In genomic region chr10:18822156-18822555, GRCh38 we compare ENCODE assay signal across 12 cellular contexts.
A peak's percentile ranks its signal among the peaks of the same experiment; 100 is the strongest.
DNase-seq lines count a peak whose midpoint lies in the region; ATAC-seq and TF ChIP-seq lines count a peak whose summit lies in the region.
"Had no signal": no experiment of that assay in that cellular context is flagged by ENCODE, and none has a peak within 500 bp of the region (broad histone marks: within the 10 kb centered on the region; RNA-seq: fewer than 3 reads in every experiment).

No MANE protein-coding gene starts in this region.

- intact Hi-C loops in activated CD4-positive, alpha-beta T cell treated with anti-CD3 and anti-CD28 coated beads, Interleukin-2, amount 10 ng/mL, durations not matched to agents 24 days and 14 days (cut with micrococcal nuclease): no loop called here
- intact Hi-C loops in naive thymus-derived CD4-positive, alpha-beta T cell (cut with micrococcal nuclease): no loop called here

- no peaks in the 10 kb centered on the region for H3K36me3 ChIP-seq in naive thymus-derived CD4-positive, alpha-beta T cell (ENCODE audit: control insufficient read depth in 2 of 3, insufficient read depth in 3 of 3, low read length in 3 of 3)

- CTCF ChIA-PET in naive thymus-derived CD4-positive, alpha-beta T cell (lab: Charles Lee): no interaction called here

- POLR2A ChIA-PET in naive thymus-derived CD4-positive, alpha-beta T cell (lab: Charles Lee): no interaction called here

- H3K27me3 ChIP-seq in naive thymus-derived CD4-positive, alpha-beta T cell (ENCODE audit: control insufficient read depth in 2 of 2, insufficient read depth in 2 of 2, low read length in 2 of 2): no peaks in the 10 kb centered on the region

- H3K27ac Mint-ChIP-seq in activated CD4-positive, alpha-beta T cell treated with anti-CD3 and anti-CD28 coated beads, Interleukin-2, amount 10 ng/mL, durations not matched to agents 24 days and 14 days: no peak overlapping the region
- no peak overlapping the region for H3K27ac Mint-ChIP-seq in endothelial cell (ENCODE audit: unreplicated experiment)
- no peak overlapping the region for H3K27ac Mint-ChIP-seq in naive thymus-derived CD4-positive, alpha-beta T cell
- H3K27ac Mint-ChIP-seq: stimulated activated effector memory CD8-positive, alpha-beta T cell treated with anti-CD3 and anti-CD28 coated beads, Interleukin-12 subunit alpha, Interleukin-12 subunit beta, amount 100 ng/mL, for 72 hours had no signal

- H3K36me3 Mint-ChIP-seq in activated CD4-positive, alpha-beta T cell treated with anti-CD3 and anti-CD28 coated beads, Interleukin-2, amount 10 ng/mL, durations not matched to agents 24 days and 14 days (ENCODE audit: low read depth): no peaks in the 10 kb centered on the region
- no peaks in the 10 kb centered on the region for H3K36me3 Mint-ChIP-seq in endothelial cell (ENCODE audit: low read depth, unreplicated experiment)
- peaks cover 0 to under 1% (median 0%) of the 10 kb centered on the region in 5 donors for H3K36me3 Mint-ChIP-seq in naive thymus-derived CD4-positive, alpha-beta T cell
- H3K36me3 Mint-ChIP-seq: stimulated activated effector memory CD8-positive, alpha-beta T cell treated with anti-CD3 and anti-CD28 coated beads, Interleukin-12 subunit alpha, Interleukin-12 subunit beta, amount 100 ng/mL, for 72 hours had no signal

- no peaks in the 10 kb centered on the region for H3K4me1 Mint-ChIP-seq in activated CD4-positive, alpha-beta T cell treated with anti-CD3 and anti-CD28 coated beads, Interleukin-2, amount 10 ng/mL, durations not matched to agents 24 days and 14 days
- H3K4me1 Mint-ChIP-seq in endothelial cell (ENCODE audit: unreplicated experiment): no peaks in the 10 kb centered on the region
- no peaks in the 10 kb centered on the region for H3K4me1 Mint-ChIP-seq in naive thymus-derived CD4-positive, alpha-beta T cell
- H3K4me1 Mint-ChIP-seq: stimulated activated effector memory CD8-positive, alpha-beta T cell treated with anti-CD3 and anti-CD28 coated beads, Interleukin-12 subunit alpha, Interleukin-12 subunit beta, amount 100 ng/mL, for 72 hours had no signal

- no peaks in the 10 kb centered on the region for H3K27me3 Mint-ChIP-seq in activated CD4-positive, alpha-beta T cell treated with anti-CD3 and anti-CD28 coated beads, Interleukin-2, amount 10 ng/mL, durations not matched to agents 24 days and 14 days
- no peaks in the 10 kb centered on the region for H3K27me3 Mint-ChIP-seq in endothelial cell (ENCODE audit: unreplicated experiment)
- H3K27me3 Mint-ChIP-seq in naive thymus-derived CD4-positive, alpha-beta T cell: peaks cover 0 to 1% (median 0%) of the 10 kb centered on the region in 5 donors

- no peak overlapping the region for H3K4me3 ChIP-seq in retinal pigment epithelial cell (ENCODE audit: low read length)
- H3K4me3 ChIP-seq in naive thymus-derived CD4-positive, alpha-beta T cell (ENCODE audit: low read length): no peak overlapping the region

- H3K27ac ChIP-seq in naive thymus-derived CD4-positive, alpha-beta T cell (ENCODE audit: low read depth, low read length): no peak overlapping the region

- no peaks in the 10 kb centered on the region for H3K4me1 ChIP-seq in naive thymus-derived CD4-positive, alpha-beta T cell (ENCODE audit: control insufficient read depth in 2 of 2, insufficient read depth in 2 of 2, low read length in 2 of 2)

- H3K9me3 ChIP-seq in naive thymus-derived CD4-positive, alpha-beta T cell (ENCODE audit: control insufficient read depth in 2 of 3, low read length in 3 of 3): no peaks in the 10 kb centered on the region

- ATAC-seq in HG02870 (IDR thresholded peaks at IDR 0.05; ENCODE audit: unreplicated experiment) (no peak), GM21576 (IDR thresholded peaks at IDR 0.05; ENCODE audit: unreplicated experiment) (no peak)
- ATAC-seq in naive thymus-derived CD4-positive, alpha-beta T cell: no peak
- ATAC-seq: stimulated activated effector memory CD8-positive, alpha-beta T cell treated with anti-CD3 and anti-CD28 coated beads, Interleukin-12 subunit alpha, Interleukin-12 subunit beta, amount 100 ng/mL, for 72 hours had no signal

- H3K4me3 Mint-ChIP-seq in activated CD4-positive, alpha-beta T cell treated with anti-CD3 and anti-CD28 coated beads, Interleukin-2, amount 10 ng/mL, durations not matched to agents 24 days and 14 days: no peak overlapping the region
- no peak overlapping the region for H3K4me3 Mint-ChIP-seq in endothelial cell (ENCODE audit: unreplicated experiment)
- H3K4me3 Mint-ChIP-seq in naive thymus-derived CD4-positive, alpha-beta T cell: no peak overlapping the region
- H3K4me3 Mint-ChIP-seq: stimulated activated effector memory CD8-positive, alpha-beta T cell treated with anti-CD3 and anti-CD28 coated beads, Interleukin-12 subunit alpha, Interleukin-12 subunit beta, amount 100 ng/mL, for 72 hours had no signal

- TF ChIP-seq CTCF in endothelial cell (IDR thresholded peaks at IDR 0.05; ENCODE audit: unreplicated experiment): no peak
- no peak for TF ChIP-seq CTCF in retinal pigment epithelial cell (conservative IDR thresholded peaks at IDR 0.05; ENCODE audit: low read depth, low read length)

- H3K9me3 Mint-ChIP-seq in activated CD4-positive, alpha-beta T cell treated with anti-CD3 and anti-CD28 coated beads, Interleukin-2, amount 10 ng/mL, durations not matched to agents 24 days and 14 days: peaks cover 10% of the 10 kb centered on the region
- no peaks in the 10 kb centered on the region for H3K9me3 Mint-ChIP-seq in endothelial cell (ENCODE audit: unreplicated experiment)
- H3K9me3 Mint-ChIP-seq in naive thymus-derived CD4-positive, alpha-beta T cell: peaks cover 3 to 22% (median 13%) of the 10 kb centered on the region in 11 donors

- DNase-seq in activated CD4-positive, alpha-beta T cell treated with anti-CD3 and anti-CD28 coated beads, Interleukin-2, amount 10 ng/mL, durations not matched to agents 24 days and 14 days: peak; percentile 56
- no peak for DNase-seq in activated CD4-positive, alpha-beta T cell treated with anti-CD3 and anti-CD28 coated beads for 1 hour
- peak; percentile 11 for DNase-seq in NCI-H460 (ENCODE audit: extremely low read depth, low read depth)
- DNase-seq in endothelial cell (ENCODE audit: low spot score): peak; percentile 51
- peak; percentile 13 for DNase-seq in retinal pigment epithelial cell (ENCODE audit: low read depth)
- no peak for DNase-seq in naive thymus-derived CD4-positive, alpha-beta T cell
- DNase-seq: AML-193, glutamatergic neuron, NCI-H510A had no signal

Comparison
In these comparisons a context has a peak if more than half of its experiments do, and no peak if none do; other contexts are left out.
1. DNase-seq: peak in activated CD4-positive, alpha-beta T cell treated with anti-CD3 and anti-CD28 coated beads, Interleukin-2, amount 10 ng/mL, durations not matched to agents 24 days and 14 days (single experiment), NCI-H460 (single experiment), endothelial cell (single experiment) and retinal pigment epithelial cell (single experiment); none in activated CD4-positive, alpha-beta T cell treated with anti-CD3 and anti-CD28 coated beads for 1 hour (single experiment) and naive thymus-derived CD4-positive, alpha-beta T cell (0 of 9).